In genomic region chr10:112226439-112227248, GRCh38 we compare ENCODE assay signal across 17 cellular contexts. TPM values are rescaled to one million over a fixed set of nuclear protein-coding genes. Genes with fewer than 3 reads are reported as not detected.
DNase-seq lines count a peak whose midpoint lies in the region; ATAC-seq and TF ChIP-seq lines count a peak whose summit lies in the region.
"Had no signal": no experiment of that assay in that cellular context is flagged by ENCODE, and none has a peak within 500 bp of the region (broad histone marks: within the 10 kb centered on the region; RNA-seq: fewer than 3 reads in every experiment).

No MANE protein-coding gene starts in this region.

- no peak overlapping the region for H4K8ac ChIP-seq in H9 (replicated peaks; ENCODE audit: insufficient read length, low read depth, low read length)

- peak; percentile 0 for ATAC-seq in left lobe of liver
- ATAC-seq in GM21737 (IDR thresholded peaks at IDR 0.05; ENCODE audit: unreplicated experiment), result no peak
- ATAC-seq: K562, T-cell had no signal

- H3K4ac ChIP-seq in H9 (ENCODE audit: low read depth, low read length), result no peak overlapping the region

- H4K5ac ChIP-seq in H9 (ENCODE audit: insufficient read length, low read depth, low read length), result no peak overlapping the region

- no peak overlapping the region for H2BK20ac ChIP-seq in H9 (ENCODE audit: low read depth, low read length, poor library complexity, severe bottlenecking)

- peak overlapping the region in 3 of 5 donors; percentile 32 to 55 (median 44) for H3K4me3 ChIP-seq in subcutaneous abdominal adipose tissue (ENCODE audit: low read depth in 1 of 5, low read length in 5 of 5)
- H3K4me3 ChIP-seq: K562 had no signal

- no peak overlapping the region for H3K18ac ChIP-seq in H9 (ENCODE audit: insufficient read length, low read depth, low read length)

- H2BK120ac ChIP-seq in H9 (ENCODE audit: low read depth, low read length, poor library complexity, severe bottlenecking), result no peak overlapping the region

- H2BK12ac ChIP-seq in H9 (ENCODE audit: insufficient read length, low read depth, low read length), result no peak overlapping the region

- peaks cover 11 to 13% of the 10 kb centered on the region in 2 experiments for H3K4me1 Mint-ChIP-seq in H9
- H3K4me1 Mint-ChIP-seq: T-cell had no signal

- no peak overlapping the region for H3K56ac ChIP-seq in H9 (ENCODE audit: insufficient read length, low read depth, low read length)

- H3T11ph ChIP-seq in H9 (ENCODE audit: low read length), result no peak overlapping the region

- no peaks in the 10 kb centered on the region for H3K79me1 ChIP-seq in H9 (ENCODE audit: insufficient read depth, low read depth, low read length, poor library complexity, severe bottlenecking)

- no peak overlapping the region for H2BK5ac ChIP-seq in H9 (ENCODE audit: insufficient read length, low read length)

- H3K36me3 ChIP-seq in subcutaneous abdominal adipose tissue (ENCODE audit: control insufficient read depth in 5 of 5, insufficient read depth in 5 of 5, low read length in 5 of 5), result no peaks in the 10 kb centered on the region

- WGBS in H9 (ENCODE audit: extremely low coverage, insufficient read length, low lambda C conversion rate), result no CpG with 5 or more reads among the region's 9 CpGs

- TF ChIP-seq CTCF in H9 (conservative IDR thresholded peaks at IDR 0.05), result no peak

- H3K4me3 Mint-ChIP-seq in H9, result no peak overlapping the region
- H3K4me3 Mint-ChIP-seq: T-cell had no signal

- H3K27ac ChIP-seq in H9 (ENCODE audit: insufficient read length, low read depth, low read length) (no peak overlapping the region), subcutaneous abdominal adipose tissue (ENCODE audit: low read depth, low read length) (peak overlapping the region; percentile 84)
- H3K27ac ChIP-seq: C4-2B had no signal

- H3K27me3 ChIP-seq in H9 (ENCODE audit: insufficient read depth, low read length) (no peaks in the 10 kb centered on the region), subcutaneous abdominal adipose tissue (ENCODE audit: control insufficient read depth in 5 of 5, insufficient read depth in 4 of 5, low read length in 5 of 5) (no peaks in the 10 kb centered on the region)

- no peak overlapping the region for H3K14ac ChIP-seq in H9 (ENCODE audit: insufficient read depth, low read length)

- no peak overlapping the region for H2BK15ac ChIP-seq in H9 (ENCODE audit: low read depth, low read length)

- H3K27ac Mint-ChIP-seq in H9, result peak overlapping the region in 2 of 3 experiments; percentile 19 to 31; a peak in 2 of 7 replicates
- H3K27ac Mint-ChIP-seq: T-cell had no signal

- DNase-seq in H9, result no peak
- DNase-seq in NCI-H2171 treated with DMSO at 0.1 percent for 48 hours (lab: John Stamatoyannopoulos, UW), result peak; percentile 68
- DNase-seq in left lobe of liver (ENCODE audit: low spot score), result no peak
- no peak for DNase-seq in OCI-M1 (lab: John Stamatoyannopoulos, UW)
- no peak for DNase-seq in NCI-H2196 (lab: John Stamatoyannopoulos, UW; ENCODE audit: unreplicated experiment)
- DNase-seq: NCI-H1105 treated with DMSO at 0.1 percent for 48 hours, NCI-H1694 treated with DMSO at 0.1 percent for 48 hours, NCI-H2107, NCI-H446, NCI-H69, SHP77 treated with DMSO at 0.1 percent for 48 hours, SK-N-SH, T-cell had no signal

- H3K4me2 ChIP-seq in H9 (ENCODE audit: insufficient read depth, insufficient read length, low read length), result no peak overlapping the region
- H3K4me2 ChIP-seq: SK-N-SH had no signal

- no peak overlapping the region for H3K23ac ChIP-seq in H9 (ENCODE audit: insufficient read length, low read depth, low read length)

- H3K36me3 Mint-ChIP-seq in H9 (ENCODE audit: insufficient read depth in 1 of 3, low read depth in 3 of 3), result peaks cover 0 to 5% (median 0%) of the 10 kb centered on the region in 3 experiments; a peak in 1 of 7 replicates
- H3K36me3 Mint-ChIP-seq: T-cell had no signal

- H3K4me1 ChIP-seq in H9 (ENCODE audit: insufficient read depth, low read length), result no peaks in the 10 kb centered on the region
- peaks cover 0 to 59% (median 37%) of the 10 kb centered on the region in 5 donors for H3K4me1 ChIP-seq in subcutaneous abdominal adipose tissue (ENCODE audit: control insufficient read depth in 5 of 5, insufficient read depth in 5 of 5, low read length in 5 of 5)

- H4K91ac ChIP-seq in H9 (ENCODE audit: insufficient read length, low read depth, low read length), result no peak overlapping the region

- no peak overlapping the region for H3K9ac ChIP-seq in H9 (ENCODE audit: extremely low read depth, insufficient read length, low read length)
- H3K9ac ChIP-seq in subcutaneous abdominal adipose tissue (ENCODE audit: low read length in 5 of 5), result peak overlapping the region in 2 of 5 donors; percentile 57 to 78
- H3K9ac ChIP-seq: SK-N-SH had no signal

- no peaks in the 10 kb centered on the region for H3K79me2 ChIP-seq in H9 (ENCODE audit: insufficient read depth, low read length)

- H2AK5ac ChIP-seq in H9 (ENCODE audit: insufficient read length, low read length), result no peak overlapping the region

- H3K27me3 Mint-ChIP-seq in H9 (ENCODE audit: low read depth), result no peaks in the 10 kb centered on the region; the same call in 1 of the 2 replicates

- no peaks in the 10 kb centered on the region for H3K9me3 ChIP-seq in H9 (ENCODE audit: control insufficient read depth, low read depth, low read length)
- H3K9me3 ChIP-seq in subcutaneous abdominal adipose tissue (ENCODE audit: control insufficient read depth in 5 of 5, low read length in 5 of 5), result peaks cover 0 to 6% (median 0%) of the 10 kb centered on the region in 5 donors
- H3K9me3 ChIP-seq: SK-N-SH had no signal

- H3K23me2 ChIP-seq in H9 (ENCODE audit: insufficient read length, low read depth, low read length, poor library complexity, severe bottlenecking), result no peaks in the 10 kb centered on the region

- no peaks in the 10 kb centered on the region for H4K20me1 ChIP-seq in H9 (ENCODE audit: control insufficient read depth, insufficient read depth, insufficient read length)

- no peak overlapping the region for H2AFZ ChIP-seq in H9 (ENCODE audit: low read length)

- H3K9me3 Mint-ChIP-seq in H9, result peaks cover 7 to 10% of the 10 kb centered on the region in 2 experiments; a peak in 3 of 5 replicates
- H3K9me3 Mint-ChIP-seq: T-cell had no signal

RNA-seq across cellular contexts. Expression of gene GPAM, which starts 43.1 kb away (rescaled TPM):
- total RNA-seq in H9 (2021) (16.0 and 18.1 TPM in 2 replicates), left lobe of liver (276 TPM)

RNA-seq across cellular contexts. Expression of gene TECTB, which starts 56.6 kb away (rescaled TPM):
- total RNA-seq in H9 (2021), result not detected in 2 replicates
- total RNA-seq in left lobe of liver, result 0.13 TPM
- total RNA-seq: K562, T-cell had no signal

Comparison
In these comparisons a context has a peak if more than half of its experiments do, and no peak if none do; other contexts are left out.
1. RNA of gene GPAM, which starts 43.1 kb away (total RNA-seq): 276 TPM in left lobe of liver (single experiment); 16.0 to 18.1 TPM in H9; every median in the first group is over 10 times any median in the second.